ENCODE assay signal across 9 cellular contexts in genomic region chr20:23339986-23340385, GRCh38.
"Had no signal": no experiment of that assay in that cellular context is flagged by ENCODE, and none has a peak within 500 bp of the region (broad histone marks: within the 10 kb centered on the region; RNA-seq: fewer than 3 reads in every experiment).

No MANE protein-coding gene starts in this region.

- H3K36me3 ChIP-seq: WERI-Rb-1 had no signal

- H3K27ac ChIP-seq: WERI-Rb-1 had no signal

- DNase-seq: activated gamma-delta T cell, activated T-cell treated with anti-CD3 and anti-CD28 coated beads for 4 hours, MM.1S, NCI-H2029 treated with DMSO at 0.1 percent for 48 hours, SIG-M5, T-helper 1 cell had no signal

- ATAC-seq: activated T-helper 17 cell treated with anti-CD3 and anti-CD28 coated beads, Interleukin-2, amount 50 U/mL, for 72 hours had no signal

- H3K4me3 ChIP-seq: K562 had no signal
